Comparison of ENCODE assay signal across 16 cellular contexts in the genomic region with DNA sequence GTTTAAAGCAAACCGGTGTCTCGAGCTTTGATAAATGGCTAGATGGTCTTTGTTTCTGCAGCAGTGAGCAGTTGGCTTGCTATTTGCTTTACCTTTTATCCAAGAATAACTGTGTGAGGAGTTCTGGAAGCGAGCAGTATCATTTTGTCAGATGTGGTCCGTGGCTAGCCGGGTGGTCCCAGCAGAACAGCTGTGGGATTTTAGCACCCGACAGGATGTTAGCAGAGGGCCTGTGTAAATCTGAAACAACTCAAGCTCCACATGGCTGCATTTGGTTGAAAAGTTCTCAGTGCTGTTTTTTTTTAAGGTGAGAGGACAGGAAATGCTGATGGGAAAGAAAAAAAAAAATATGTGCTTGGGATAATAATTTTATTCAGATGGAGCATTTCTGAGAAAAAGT.
A peak's percentile ranks its signal among the peaks of the same experiment; 100 is the strongest.
DNase-seq lines count a peak whose midpoint lies in the region; ATAC-seq, FAIRE-seq and TF ChIP-seq lines count a peak whose summit lies in the region.
"Had no signal": no experiment of that assay in that cellular context is flagged by ENCODE, and none has a peak within 500 bp of the region (broad histone marks: within the 10 kb centered on the region; RNA-seq: fewer than 3 reads in every experiment).

No MANE protein-coding gene starts in this region.

- H3K36me3 ChIP-seq in DND-41 (ENCODE audit: insufficient read depth, low read length) (no peaks in the 10 kb centered on the region), K562 (ENCODE audit: control insufficient read depth, insufficient read depth, low read length) (no peaks in the 10 kb centered on the region), neuronal stem cell (replicated peaks in 1 of 2; ENCODE audit: control insufficient read depth in 2 of 2, insufficient read depth in 2 of 2, low read length in 2 of 2) (no peaks in the 10 kb centered on the region)
- H3K36me3 ChIP-seq: HAP-1 had no signal

- H3K79me1 ChIP-seq in neuronal stem cell (ENCODE audit: low read depth, low read length), result no peaks in the 10 kb centered on the region

- no peak overlapping the region for H4K8ac ChIP-seq in neuronal stem cell (ENCODE audit: low read depth, low read length)

- H3K4me3 Mint-ChIP-seq in activated T-cell treated with anti-CD3 and anti-CD28 coated beads, Interleukin-2, amount 50 U/mL, for 24 hours, result no peak overlapping the region
- H3K4me3 Mint-ChIP-seq: CD4-positive, CD25-positive, alpha-beta regulatory T cell had no signal

- CTCF ChIA-PET in K562 (lab: Yijun Ruan, JAX; ENCODE audit: low intra/inter-chr PET ratio), result no interaction called here

- H3K27ac ChIP-seq in DND-41 (ENCODE audit: low read length), result no peak overlapping the region
- H3K27ac ChIP-seq in K562 (ENCODE audit: extremely low read depth, low read depth, low read length), result no peak overlapping the region
- H3K27ac ChIP-seq in neuronal stem cell (replicated peaks; ENCODE audit: low read length), result no peak overlapping the region

- no peak overlapping the region for H2BK12ac ChIP-seq in neuronal stem cell (ENCODE audit: low read length)

- H3K4me2 ChIP-seq in DND-41 (ENCODE audit: insufficient read depth, low read length), result no peak overlapping the region
- H3K4me2 ChIP-seq in K562 (ENCODE audit: insufficient read depth, low read length), result no peak overlapping the region
- no peak overlapping the region for H3K4me2 ChIP-seq in neuronal stem cell (ENCODE audit: insufficient read depth, low read length, poor library complexity, severe bottlenecking)

- H3K27me3 ChIP-seq in DND-41 (ENCODE audit: insufficient read depth, low read length, poor library complexity) (peaks cover 34% of the 10 kb centered on the region), K562 (ENCODE audit: control insufficient read depth in 2 of 2, insufficient read depth in 2 of 2, low read length in 2 of 2) (no peaks in the 10 kb centered on the region), neuronal stem cell (ENCODE audit: control insufficient read depth in 3 of 3, insufficient read depth in 3 of 3, low read depth in 1 of 3, low read length in 3 of 3) (no peaks in the 10 kb centered on the region)

- H2BK5ac ChIP-seq in neuronal stem cell (ENCODE audit: low read length), result no peak overlapping the region

- no peak for FAIRE-seq in K562 (lab: Jason Lieb, UNC)
- FAIRE-seq: A204.1, GM12891, GM19239 had no signal

- no peak for ATAC-seq in DND-41 (ENCODE audit: insufficient read depth, low read depth)
- peak; percentile 60 for ATAC-seq in HG02610 (IDR thresholded peaks at IDR 0.05; ENCODE audit: unreplicated experiment)
- no peak for ATAC-seq in K562
- ATAC-seq in GM18870 (IDR thresholded peaks at IDR 0.05; ENCODE audit: unreplicated experiment), result no peak

- peaks cover 5% of the 10 kb centered on the region for H3K27me3 Mint-ChIP-seq in activated T-cell treated with anti-CD3 and anti-CD28 coated beads, Interleukin-2, amount 50 U/mL, for 24 hours

- no peak overlapping the region for H4K91ac ChIP-seq in neuronal stem cell (ENCODE audit: low read depth, low read length, poor library complexity)

- H3K27ac Mint-ChIP-seq in activated T-cell treated with anti-CD3 and anti-CD28 coated beads, Interleukin-2, amount 50 U/mL, for 24 hours, result no peak overlapping the region
- H3K27ac Mint-ChIP-seq: CD4-positive, CD25-positive, alpha-beta regulatory T cell had no signal

- no peaks in the 10 kb centered on the region for H3K9me3 Mint-ChIP-seq in activated T-cell treated with anti-CD3 and anti-CD28 coated beads, Interleukin-2, amount 50 U/mL, for 24 hours
- H3K9me3 Mint-ChIP-seq: CD4-positive, CD25-positive, alpha-beta regulatory T cell had no signal

- in situ Hi-C loops in K562 (cut with MboI), result no loop called here

- no peak overlapping the region for H2BK120ac ChIP-seq in neuronal stem cell (ENCODE audit: low read depth, low read length)

- POLR2A ChIA-PET in K562 (lab: Yijun Ruan, JAX), result no interaction called here

- H3K4me1 Mint-ChIP-seq in activated T-cell treated with anti-CD3 and anti-CD28 coated beads, Interleukin-2, amount 50 U/mL, for 24 hours (ENCODE audit: low read depth), result peaks cover 4% of the 10 kb centered on the region

- no peaks in the 10 kb centered on the region for H3K9me1 ChIP-seq in K562 (ENCODE audit: control insufficient read depth, insufficient read depth, low read length)

- no peak overlapping the region for H2AK5ac ChIP-seq in neuronal stem cell (ENCODE audit: low read depth, low read length)

- H3K23ac ChIP-seq in neuronal stem cell (ENCODE audit: low read depth, low read length, poor library complexity), result no peak overlapping the region

- TF ChIP-seq CTCF in DND-41 (IDR thresholded peaks at IDR 0.05; ENCODE audit: borderline replicate concordance, extremely low read depth, low read length, poor library complexity, severe bottlenecking) (no peak), K562 (IDR thresholded peaks at IDR 0.05 in 2 of 3, conservative IDR thresholded peaks at IDR 0.05 in 1 of 3; ENCODE audit: insufficient read depth in 2 of 3, low read depth in 1 of 3, low read length in 3 of 3) (no peak)

- H3K9me3 ChIP-seq in DND-41 (ENCODE audit: insufficient read depth, low read length, severe bottlenecking), result no peaks in the 10 kb centered on the region
- no peaks in the 10 kb centered on the region for H3K9me3 ChIP-seq in K562 (replicated peaks; ENCODE audit: control insufficient read depth, insufficient read depth, low read depth, low read length)
- no peaks in the 10 kb centered on the region for H3K9me3 ChIP-seq in neuronal stem cell (replicated peaks in 1 of 2; ENCODE audit: control insufficient read depth in 2 of 2, insufficient read depth in 1 of 2, low read depth in 1 of 2, low read length in 2 of 2)
- H3K9me3 ChIP-seq: HAP-1 had no signal

- H3K36me3 Mint-ChIP-seq in activated T-cell treated with anti-CD3 and anti-CD28 coated beads, Interleukin-2, amount 50 U/mL, for 24 hours (ENCODE audit: low read depth), result no peaks in the 10 kb centered on the region
- H3K36me3 Mint-ChIP-seq: CD4-positive, CD25-positive, alpha-beta regulatory T cell had no signal

- BruUV-seq in K562 (replicated peaks; lab: Mats Ljungman, UMichigan), result no TSS peak

- H3K79me2 ChIP-seq in DND-41 (ENCODE audit: insufficient read depth, low read length) (no peaks in the 10 kb centered on the region), K562 (ENCODE audit: control insufficient read depth, insufficient read depth, low read length) (no peaks in the 10 kb centered on the region)

- intact Hi-C loops in K562 (cut with micrococcal nuclease), result no loop called here

- no peak for TF ChIP-seq EP300 in K562 (IDR thresholded peaks at IDR 0.05; ENCODE audit: low read length)

- no peaks in the 10 kb centered on the region for H3K4me1 ChIP-seq in DND-41 (ENCODE audit: insufficient read depth, low read length)
- H3K4me1 ChIP-seq in K562 (replicated peaks in 1 of 2; ENCODE audit: control insufficient read depth in 2 of 2, insufficient read depth in 2 of 2, low read length in 2 of 2), result peaks cover 0 to 3% of the 10 kb centered on the region in 2 experiments; a peak in 2 of 5 replicates
- peaks cover 0 to 5% of the 10 kb centered on the region in 2 donors for H3K4me1 ChIP-seq in neuronal stem cell (ENCODE audit: control insufficient read depth in 2 of 2, insufficient read depth in 1 of 2, low read depth in 1 of 2, low read length in 2 of 2)
- H3K4me1 ChIP-seq: HAP-1 had no signal

- H2AFZ ChIP-seq in DND-41 (ENCODE audit: low read depth, low read length) (no peak overlapping the region), K562 (ENCODE audit: low read depth, low read length) (peak overlapping the region; percentile 67), neuronal stem cell (ENCODE audit: low read length) (peak overlapping the region; percentile 59)

- WGBS in K562 (ENCODE audit: insufficient coverage, low coverage, missing lambda C conversion rate), result 66% methylated on average over 6 of the region's 6 CpGs
- WGBS in neuronal stem cell (ENCODE audit: extremely low coverage in 2 of 2, insufficient read length in 2 of 2, insufficient replicate concordance in 1 of 2), 2 donors, result no CpG with 5 or more reads among the region's 6 CpGs

- H3K18ac ChIP-seq in neuronal stem cell (ENCODE audit: low read length), result no peak overlapping the region

- no peak overlapping the region for H2BK15ac ChIP-seq in neuronal stem cell (ENCODE audit: low read length)

- H4K20me1 ChIP-seq in DND-41 (ENCODE audit: insufficient read depth, low read length) (no peaks in the 10 kb centered on the region), K562 (replicated peaks; ENCODE audit: control insufficient read depth, insufficient read depth, low read length) (no peaks in the 10 kb centered on the region)

- TF ChIP-seq POLR2A in K562 (conservative IDR thresholded peaks at IDR 0.05), result no peak

- no peak for TF ChIP-seq RAD21 in K562 (CRISPR knock-in tag; conservative IDR thresholded peaks at IDR 0.05 in 1 of 2, IDR thresholded peaks at IDR 0.05 in 1 of 2)

- H3K4me3 ChIP-seq in DND-41 (ENCODE audit: low read depth in 1 of 2, low read length in 2 of 2) (no peak overlapping the region), K562 (no peak overlapping the region), neuronal stem cell (ENCODE audit: low read length in 2 of 2) (no peak overlapping the region)
- H3K4me3 ChIP-seq: HAP-1 had no signal

- H3K4ac ChIP-seq in neuronal stem cell (ENCODE audit: low read length), result no peak overlapping the region

- no peak overlapping the region for H3K9ac ChIP-seq in DND-41 (ENCODE audit: low read depth, low read length)
- H3K9ac ChIP-seq in K562 (ENCODE audit: insufficient read depth in 1 of 2, low read depth in 2 of 2, low read length in 2 of 2), result no peak overlapping the region
- H3K9ac ChIP-seq in neuronal stem cell (ENCODE audit: low read depth, low read length, poor library complexity), result no peak overlapping the region

- no peak overlapping the region for H3K14ac ChIP-seq in neuronal stem cell (ENCODE audit: low read length)

- DNase-seq in DND-41 (peak; percentile 9), K562 (ENCODE audit: extremely low read depth in 1 of 4, low spot score in 3 of 4) (no peak), neuronal stem cell (ENCODE audit: low spot score) (no peak), NCI-H526 treated with DMSO at 0.1 percent for 48 hours (lab: John Stamatoyannopoulos, UW) (no peak), NOMO-1 treated with DMSO at 0.1 percent for 48 hours (lab: John Stamatoyannopoulos, UW; ENCODE audit: unreplicated experiment) (no peak)
- no peak for DNase-seq in activated T-cell treated with anti-CD3 and anti-CD28 coated beads, Interleukin-2, amount 50 U/mL, for 24 hours
- DNase-seq: CD4-positive, CD25-positive, alpha-beta regulatory T cell; DMS53; NCI-H1436; NCI-H2029 treated with DMSO at 0.1 percent for 48 hours had no signal

TF ChIP-seq in K562, 482 proteins besides CTCF, POLR2A, EP300 and RAD21 (continues in another document):
- no peak for TF ChIP-seq CREM (IDR thresholded peaks at IDR 0.05; ENCODE audit: low read depth)
- TF ChIP-seq POLR2B (IDR thresholded peaks at IDR 0.05; ENCODE audit: low read depth, partially characterized antibody), result no peak
- TF ChIP-seq ZNF507 (tag; conservative IDR thresholded peaks at IDR 0.05), result no peak
- TF ChIP-seq ZNF253 (CRISPR knock-in tag; conservative IDR thresholded peaks at IDR 0.05), result no peak
- TF ChIP-seq NFE2L1 (tag; IDR thresholded peaks at IDR 0.05; ENCODE audit: borderline replicate concordance, low read depth), result no peak
- TF ChIP-seq MTF1 (CRISPR knock-in tag; IDR thresholded peaks at IDR 0.05; ENCODE audit: borderline replicate concordance), result no peak
- no peak for TF ChIP-seq KDM4B (IDR thresholded peaks at IDR 0.05; ENCODE audit: borderline replicate concordance in 2 of 2, low read depth in 1 of 2)
